In the genomic region with DNA sequence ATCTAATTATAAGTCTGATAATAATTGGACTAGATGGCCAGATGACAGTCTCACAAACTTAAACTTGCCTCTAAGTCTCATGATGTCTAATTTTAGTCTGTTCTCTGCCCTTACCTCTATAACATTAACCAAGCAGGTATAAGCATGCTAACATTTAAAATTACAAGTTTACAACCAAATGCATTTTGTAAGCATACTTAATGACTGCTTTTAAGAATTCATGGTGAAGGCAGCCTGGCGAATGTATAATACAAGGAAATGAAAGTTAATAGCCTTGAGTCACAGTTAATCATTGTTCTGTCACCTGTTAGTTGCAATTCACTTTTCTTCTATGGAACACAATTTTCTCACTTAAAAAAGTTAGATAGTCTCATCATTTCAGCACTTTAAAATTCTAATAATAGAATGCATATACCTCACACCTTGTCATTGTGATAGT, we compare ENCODE assay signal across 21 cellular contexts. TPM values are rescaled to one million over a fixed set of nuclear protein-coding genes. Genes with fewer than 3 reads are reported as not detected.
DNase-seq lines count a peak whose midpoint lies in the region; ATAC-seq, FAIRE-seq and TF ChIP-seq lines count a peak whose summit lies in the region.
"Had no signal": no experiment of that assay in that cellular context is flagged by ENCODE, and none has a peak within 500 bp of the region (broad histone marks: within the 10 kb centered on the region; RNA-seq: fewer than 3 reads in every experiment).

No MANE protein-coding gene starts in this region.

- FAIRE-seq in GM12878 (lab: Jason Lieb, UNC) = no peak

- no peak for DNase-seq in GM12878 (ENCODE audit: low read depth, low spot score)
- no peak for DNase-seq in activated CD4-positive, alpha-beta T cell treated with anti-CD3 and anti-CD28 coated beads for 1 hour
- no peak for DNase-seq in activated T-cell treated with anti-CD3 and anti-CD28 coated beads, Interleukin-2, amount 50 U/mL, for 4 hours
- no peak for DNase-seq in activated naive CD4-positive, alpha-beta T cell treated with Interleukin-2 at 50 U/mL for 16 hours
- DNase-seq in stimulated activated CD4-positive, alpha-beta T cell treated with anti-CD3 and anti-CD28 coated beads, Interleukin-4, amount 100 ng/mL, for 1 hour = no peak
- DNase-seq: activated naive CD8-positive, alpha-beta T cell treated with anti-CD3 and anti-CD28 coated beads for 36 hours; effector CD8-positive, alpha-beta T cell; esophagus squamous epithelium; left colon; mesendoderm; naive B cell; NCI-H510A treated with DMSO at 0.1 percent for 48 hours; ovary; stimulated activated naive CD4-positive, alpha-beta T cell treated with Interleukin-2 at 50 U/mL for 16 hours; T1000; tibial artery had no signal

- H3K27me3 Mint-ChIP-seq in activated T-cell treated with anti-CD3 and anti-CD28 coated beads, Interleukin-2, amount 50 U/mL, for 4 hours (ENCODE audit: low read depth) = no peaks in the 10 kb centered on the region
- H3K27me3 Mint-ChIP-seq: activated naive CD8-positive, alpha-beta T cell treated with anti-CD3 and anti-CD28 coated beads for 36 hours; naive B cell had no signal

- H3K4me1 ChIP-seq in GM12878 (ENCODE audit: control insufficient read depth, insufficient read depth, low read length) = no peaks in the 10 kb centered on the region
- H3K4me1 ChIP-seq: esophagus squamous epithelium, tibial artery had no signal

- no TSS peak for BruUV-seq in GM12878 (replicated peaks; lab: Mats Ljungman, UMichigan)

- POLR2A ChIA-PET in GM12878 (lab: Charles Lee) = no interaction called here

- intact Hi-C loops in GM12878 (cut with micrococcal nuclease; ENCODE audit: unreplicated experiment) = no loop called here

- no peak overlapping the region for H3K4me3 ChIP-seq in GM12878
- H3K4me3 ChIP-seq: esophagus squamous epithelium, ovary, tibial artery had no signal

- no peaks in the 10 kb centered on the region for H4K20me1 ChIP-seq in GM12878 (ENCODE audit: control insufficient read depth, insufficient read depth)

- peaks cover 9% of the 10 kb centered on the region for H3K9me3 Mint-ChIP-seq in activated T-cell treated with anti-CD3 and anti-CD28 coated beads, Interleukin-2, amount 50 U/mL, for 4 hours

- WGBS in GM12878 (ENCODE audit: insufficient coverage, insufficient replicate concordance, low lambda C conversion rate, missing lambda C conversion rate) = 76% methylated on average over 1 of the region's 1 CpG

- TF ChIP-seq RAD21 in GM12878 (IDR thresholded peaks at IDR 0.05; ENCODE audit: insufficient read depth, low read depth, low read length) = no peak

- no peak for TF ChIP-seq CTCF in GM12878 (IDR thresholded peaks at IDR 0.05 in 2 of 3, conservative IDR thresholded peaks at IDR 0.05 in 1 of 3; ENCODE audit: control insufficient read depth in 2 of 3, extremely low read depth in 1 of 3, insufficient read depth in 1 of 3, low read depth in 3 of 3, low read length in 3 of 3)

- in situ Hi-C loops in GM12878 (cut with MboI) = no loop called here

- no peak overlapping the region for H3K4me2 ChIP-seq in GM12878 (ENCODE audit: control insufficient read depth, insufficient read depth)

- TF ChIP-seq EP300 in GM12878 (IDR thresholded peaks at IDR 0.05; ENCODE audit: borderline replicate concordance in 1 of 2, control insufficient read depth in 1 of 2, low read depth in 2 of 2, low read length in 2 of 2) = peak; percentile 60 to 64; a peak in 2 of 4 replicates

- H3K36me3 ChIP-seq in GM12878 (ENCODE audit: control insufficient read depth in 2 of 2, insufficient read depth in 2 of 2, low read length in 1 of 2) = no peaks in the 10 kb centered on the region
- H3K36me3 ChIP-seq: esophagus squamous epithelium, ovary, tibial artery had no signal

- H3K4me1 Mint-ChIP-seq in activated T-cell treated with anti-CD3 and anti-CD28 coated beads, Interleukin-2, amount 50 U/mL, for 4 hours (ENCODE audit: low read depth) = no peaks in the 10 kb centered on the region
- H3K4me1 Mint-ChIP-seq: activated naive CD8-positive, alpha-beta T cell treated with anti-CD3 and anti-CD28 coated beads for 36 hours; naive B cell had no signal

- no peaks in the 10 kb centered on the region for H3K79me2 ChIP-seq in GM12878 (ENCODE audit: control insufficient read depth, insufficient read depth, low read length)

- no peak overlapping the region for H2AFZ ChIP-seq in GM12878 (ENCODE audit: control insufficient read depth, low read depth, low read length)

- SMC1A ChIA-PET in GM12878 (lab: Charles Lee; ENCODE audit: uncharacterized antibody, unreplicated experiment) = no interaction called here

- TF ChIP-seq POLR2A in GM12878 (IDR thresholded peaks at IDR 0.05; ENCODE audit: low read depth, low read length) = no peak

- ATAC-seq in GM18511 (IDR thresholded peaks at IDR 0.05; ENCODE audit: unreplicated experiment) (peak; percentile 95), GM19468 (IDR thresholded peaks at IDR 0.05; ENCODE audit: extremely low read depth, unreplicated experiment) (peak; percentile 59), HG03095 (IDR thresholded peaks at IDR 0.05; ENCODE audit: unreplicated experiment) (peak; percentile 72), GM12878 (peak; percentile 44)
- ATAC-seq in activated T-cell treated with anti-CD3 and anti-CD28 coated beads, Interleukin-2, amount 50 U/mL, for 4 hours = no peak
- ATAC-seq: left colon had no signal

- H3K27ac ChIP-seq in GM12878 (ENCODE audit: control insufficient read depth, insufficient read depth) = no peak overlapping the region
- H3K27ac ChIP-seq: C4-2B, esophagus squamous epithelium, ovary, tibial artery had no signal

- no peaks in the 10 kb centered on the region for H3K36me3 Mint-ChIP-seq in activated T-cell treated with anti-CD3 and anti-CD28 coated beads, Interleukin-2, amount 50 U/mL, for 4 hours (ENCODE audit: insufficient read depth)
- H3K36me3 Mint-ChIP-seq: activated naive CD8-positive, alpha-beta T cell treated with anti-CD3 and anti-CD28 coated beads for 36 hours; naive B cell had no signal

- RAD21 ChIA-PET in GM12878 (lab: Charles Lee; ENCODE audit: unreplicated experiment) = no interaction called here

- no peak overlapping the region for H3K9ac ChIP-seq in GM12878 (ENCODE audit: control insufficient read depth, insufficient read depth, low read length)

- CTCF ChIA-PET in GM12878 (lab: Yijun Ruan, JAX) = no interaction called here

- H3K27me3 ChIP-seq in GM12878 (replicated peaks in 1 of 2; ENCODE audit: control insufficient read depth in 2 of 2, insufficient read depth in 2 of 2, low read length in 1 of 2) = no peaks in the 10 kb centered on the region
- H3K27me3 ChIP-seq: esophagus squamous epithelium, ovary, tibial artery had no signal

- H3K9me3 ChIP-seq in GM12878 (replicated peaks; ENCODE audit: control insufficient read depth, insufficient read depth, low read length) = no peaks in the 10 kb centered on the region
- H3K9me3 ChIP-seq: esophagus squamous epithelium, ovary, tibial artery had no signal

- no peak overlapping the region for H3K4me3 Mint-ChIP-seq in activated T-cell treated with anti-CD3 and anti-CD28 coated beads, Interleukin-2, amount 50 U/mL, for 4 hours
- H3K4me3 Mint-ChIP-seq: activated naive CD8-positive, alpha-beta T cell treated with anti-CD3 and anti-CD28 coated beads for 36 hours; naive B cell had no signal

TF ChIP-seq in GM12878, 131 proteins besides CTCF, POLR2A, EP300 and RAD21 (continues in another document):
- TF ChIP-seq NBN (IDR thresholded peaks at IDR 0.05) (0 out of 2 replicates have a peak, but pooled peaks have one; percentile 68), ATF7 (IDR thresholded peaks at IDR 0.05; ENCODE audit: low read depth) (peak; percentile 91), MTA2 (IDR thresholded peaks at IDR 0.05; ENCODE audit: low read depth) (peak; percentile 95), MXI1 (IDR thresholded peaks at IDR 0.05; ENCODE audit: low read depth, low read length) (peak; percentile 34; the same call in 1 of the 2 replicates), BRCA1 (IDR thresholded peaks at IDR 0.05; ENCODE audit: low read depth, low read length) (no peak), MEF2B (IDR thresholded peaks at IDR 0.05; ENCODE audit: partially characterized antibody, poor library complexity, severe bottlenecking) (peak; percentile 91)
- TF ChIP-seq, protein P1, sequence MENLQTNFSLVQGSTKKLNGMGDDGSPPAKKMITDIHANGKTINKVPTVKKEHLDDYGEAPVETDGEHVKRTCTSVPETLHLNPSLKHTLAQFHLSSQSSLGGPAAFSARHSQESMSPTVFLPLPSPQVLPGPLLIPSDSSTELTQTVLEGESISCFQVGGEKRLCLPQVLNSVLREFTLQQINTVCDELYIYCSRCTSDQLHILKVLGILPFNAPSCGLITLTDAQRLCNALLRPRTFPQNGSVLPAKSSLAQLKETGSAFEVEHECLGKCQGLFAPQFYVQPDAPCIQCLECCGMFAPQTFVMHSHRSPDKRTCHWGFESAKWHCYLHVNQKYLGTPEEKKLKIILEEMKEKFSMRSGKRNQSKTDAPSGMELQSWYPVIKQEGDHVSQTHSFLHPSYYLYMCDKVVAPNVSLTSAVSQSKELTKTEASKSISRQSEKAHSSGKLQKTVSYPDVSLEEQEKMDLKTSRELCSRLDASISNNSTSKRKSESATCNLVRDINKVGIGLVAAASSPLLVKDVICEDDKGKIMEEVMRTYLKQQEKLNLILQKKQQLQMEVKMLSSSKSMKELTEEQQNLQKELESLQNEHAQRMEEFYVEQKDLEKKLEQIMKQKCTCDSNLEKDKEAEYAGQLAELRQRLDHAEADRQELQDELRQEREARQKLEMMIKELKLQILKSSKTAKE (IDR thresholded peaks at IDR 0.05; ENCODE audit: low read depth, poor library complexity, severe bottlenecking) = peak; percentile 50

RNA-seq across cellular contexts. Expression of a gene that starts 16.5 kb away (rescaled TPM):
- 301 and 307 TPM in 2 replicates for total RNA-seq in GM12878 (2013; cell fraction: nucleolus; rRNA removed)
- total RNA-seq in GM12878 (2014; rRNA removed) (18.2 and 22.6 TPM in 2 replicates), GM12878 (2014; rRNA removed; fragmentation: Illumina TruSeq; extraction: Trizol) (29.3 and 32.4 TPM in 2 replicates), GM12878 (2021) (16.3 and 16.8 TPM in 2 replicates)
- 0.49 TPM for polyA plus RNA-seq in GM12878 (2011; ENCODE audit: low read depth)
- polyA plus RNA-seq in GM12878 (2011; rRNA removed) (233 and 435 TPM in 2 replicates), GM12878 (2014; fragmentation: Illumina TruSeq; extraction: Trizol) (33.1 and 43.5 TPM in 2 replicates), GM12878 (2014; fragmentation: Nextera tagmentation; extraction: Ambion mirVana) (10 to 100 TPM; 36.0 to 54.5 TPM), GM12878 (2014; rRNA removed) (12.6 and 17.3 TPM in 2 replicates), GM12878 (2016; fragmentation: Nextera tagmentation; extraction: Ambion mirVana) (10 to 100 TPM; 26.5 to 29.3 TPM)
- polyA plus RNA-seq in GM12878 (2011; cell fraction: cytosol; rRNA removed) = 73.1 and 90.3 TPM in 2 replicates
- 83.6 and 115 TPM in 2 replicates for polyA plus RNA-seq in GM12878 (2011; cell fraction: nucleus; rRNA removed)
- polyA plus RNA-seq in GM12878 (2012) = 0.27 and 0.36 TPM in 2 replicates
- 148 and 163 TPM in 2 replicates for polyA minus RNA-seq in GM12878 (2011; rRNA and poly(A)+ RNA removed)
- polyA minus RNA-seq in GM12878 (2011; cell fraction: cytosol; rRNA and poly(A)+ RNA removed) = 35.0 and 39.0 TPM in 2 replicates
- polyA minus RNA-seq in GM12878 (2011; cell fraction: nucleus; rRNA and poly(A)+ RNA removed) = 172 and 176 TPM in 2 replicates
- total RNA-seq in activated T-cell treated with anti-CD3 and anti-CD28 coated beads, Interleukin-2, amount 50 U/mL, for 4 hours = not detected
- total RNA-seq: activated CD8-positive, alpha-beta memory T cell treated with anti-CD3 and anti-CD28 coated beads for 36 hours; activated naive CD8-positive, alpha-beta T cell treated with anti-CD3 and anti-CD28 coated beads for 36 hours had no signal

Comparison
In these comparisons a context has a peak if more than half of its experiments do, and no peak if none do; other contexts are left out.
1. ATAC-seq: peak in GM18511 (single experiment), GM19468 (single experiment), HG03095 (single experiment) and GM12878 (single experiment); none in activated T-cell treated with anti-CD3 and anti-CD28 coated beads, Interleukin-2, amount 50 U/mL, for 4 hours (0 of 2).
2. RNA of a gene that starts 16.5 kb away (total RNA-seq): 16.3 to 307 TPM in GM12878; not detected in activated T-cell treated with anti-CD3 and anti-CD28 coated beads, Interleukin-2, amount 50 U/mL, for 4 hours; every median in the first group is over 10 times any median in the second.